ENCODE assay signal across 20 cellular contexts in the genomic region with DNA sequence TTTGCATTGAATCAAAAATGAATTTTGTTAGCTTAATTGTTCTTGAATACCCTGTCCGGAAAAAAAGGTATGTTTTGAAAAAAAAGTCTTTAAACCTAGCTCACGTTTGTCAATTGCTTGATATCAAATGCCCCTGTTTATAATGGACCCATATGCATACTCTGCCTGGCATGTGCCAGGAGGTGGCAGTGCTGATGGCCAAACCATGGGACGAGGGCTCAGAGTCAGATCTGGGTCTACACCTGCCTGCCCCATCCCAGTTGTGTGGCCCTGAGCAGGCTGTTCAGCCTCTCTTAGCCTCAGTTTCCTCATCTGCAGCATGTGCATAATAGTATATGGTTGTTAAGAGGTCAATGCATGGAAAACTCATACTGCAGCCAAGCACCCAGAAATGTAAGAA. TPM values are rescaled to one million over a fixed set of nuclear protein-coding genes. Genes with fewer than 3 reads are reported as not detected.
DNase-seq lines count a peak whose midpoint lies in the region; ATAC-seq, FAIRE-seq and TF ChIP-seq lines count a peak whose summit lies in the region.
"Had no signal": no experiment of that assay in that cellular context is flagged by ENCODE, and none has a peak within 500 bp of the region (broad histone marks: within the 10 kb centered on the region; RNA-seq: fewer than 3 reads in every experiment).

No MANE protein-coding gene starts in this region.

- H3K9me1 ChIP-seq in endothelial cell of umbilical vein (replicated peaks; ENCODE audit: control insufficient read depth, extremely low read depth, insufficient read depth, low read length) = no peaks in the 10 kb centered on the region

- no peaks in the 10 kb centered on the region for H3K9me3 ChIP-seq in endothelial cell of umbilical vein (replicated peaks; ENCODE audit: control insufficient read depth, insufficient read depth, low read length)
- H3K9me3 ChIP-seq: lower lobe of right lung, spleen had no signal

- no peaks in the 10 kb centered on the region for H3K9me3 Mint-ChIP-seq in activated naive CD8-positive, alpha-beta T cell treated with anti-CD3 and anti-CD28 coated beads for 36 hours
- no peaks in the 10 kb centered on the region for H3K9me3 Mint-ChIP-seq in effector memory CD8-positive, alpha-beta T cell
- H3K9me3 Mint-ChIP-seq: activated CD4-positive, alpha-beta memory T cell treated with anti-CD3 and anti-CD28 coated beads, Interleukin-2, amount 10 ng/mL, durations not matched to agents 7 days and 5 days; naive thymus-derived CD4-positive, alpha-beta T cell; stimulated activated effector memory CD8-positive, alpha-beta T cell treated with anti-CD3 and anti-CD28 coated beads, Interleukin-12 subunit alpha, Interleukin-12 subunit beta, amount 100 ng/mL, for 72 hours; type B pancreatic cell had no signal

- H2AFZ ChIP-seq in endothelial cell of umbilical vein (ENCODE audit: low read depth, low read length) = no peak overlapping the region

- H3K36me3 ChIP-seq in BJ (ENCODE audit: control insufficient read depth, insufficient read depth, low read length) (no peaks in the 10 kb centered on the region), endothelial cell of umbilical vein (ENCODE audit: control insufficient read depth in 2 of 2, extremely low read depth in 1 of 2, insufficient read depth in 2 of 2, low read length in 2 of 2) (no peaks in the 10 kb centered on the region)
- H3K36me3 ChIP-seq: lower lobe of right lung had no signal

- peak; percentile 18 for FAIRE-seq in endothelial cell of umbilical vein (lab: Jason Lieb, UNC)
- FAIRE-seq: K562 had no signal

- TF ChIP-seq CTCF in BJ (IDR thresholded peaks at IDR 0.05; ENCODE audit: insufficient read depth, low read depth, low read length) = peak; percentile 7; the same call in 1 of the 2 replicates
- TF ChIP-seq CTCF in GM10266 (IDR thresholded peaks at IDR 0.05; ENCODE audit: control insufficient read depth, insufficient read depth, low read depth, missing control alignments) = peak; percentile 36
- TF ChIP-seq CTCF in endothelial cell of umbilical vein (IDR thresholded peaks at IDR 0.05; ENCODE audit: extremely low read depth in 1 of 2, insufficient read depth in 1 of 2, low read depth in 1 of 2, low read length in 2 of 2) = peak; percentile 15 to 20

- no peak for TF ChIP-seq POLR2A in endothelial cell of umbilical vein (IDR thresholded peaks at IDR 0.05; ENCODE audit: low read depth, low read length)

- H3K4me1 ChIP-seq in endothelial cell of umbilical vein (ENCODE audit: control insufficient read depth, extremely low read depth, insufficient read depth, low read length) = peaks cover 1% of the 10 kb centered on the region

- H3K9ac ChIP-seq in endothelial cell of umbilical vein (replicated peaks; ENCODE audit: extremely low read depth, insufficient read depth, low read length) = no peak overlapping the region
- H3K9ac ChIP-seq: BLaER1 treated with 17β-estradiol and CSF1 and Interleukin-3, amounts not matched to agents 10 nM and 100 nM had no signal

- H3K27me3 Mint-ChIP-seq in activated naive CD8-positive, alpha-beta T cell treated with anti-CD3 and anti-CD28 coated beads for 36 hours = peaks cover 6% of the 10 kb centered on the region
- peaks cover 6 to 16% of the 10 kb centered on the region in 2 donors for H3K27me3 Mint-ChIP-seq in effector memory CD8-positive, alpha-beta T cell

- no peak for ATAC-seq in effector memory CD8-positive, alpha-beta T cell (replicated peaks)
- ATAC-seq: K562; naive thymus-derived CD4-positive, alpha-beta T cell; stimulated activated effector memory CD8-positive, alpha-beta T cell treated with anti-CD3 and anti-CD28 coated beads, Interleukin-12 subunit alpha, Interleukin-12 subunit beta, amount 100 ng/mL, for 72 hours had no signal

- BruUV-seq in endothelial cell of umbilical vein (replicated peaks; lab: Mats Ljungman, UMichigan) = no TSS peak

- no peak overlapping the region for H3K4me2 ChIP-seq in endothelial cell of umbilical vein (ENCODE audit: insufficient read depth, low read length)
- H3K4me2 ChIP-seq: BLaER1 treated with 17β-estradiol and CSF1 and Interleukin-3, amounts not matched to agents 10 nM and 100 nM had no signal

- H3K27ac ChIP-seq in endothelial cell of umbilical vein (ENCODE audit: insufficient read depth, low read depth, low read length) = no peak overlapping the region
- H3K27ac ChIP-seq: BLaER1 treated with 17β-estradiol and CSF1 and Interleukin-3, amounts not matched to agents 10 nM and 100 nM; lower lobe of right lung; spleen had no signal

- no peak overlapping the region for H3K4me3 Mint-ChIP-seq in activated naive CD8-positive, alpha-beta T cell treated with anti-CD3 and anti-CD28 coated beads for 36 hours
- H3K4me3 Mint-ChIP-seq in effector memory CD8-positive, alpha-beta T cell = no peak overlapping the region
- H3K4me3 Mint-ChIP-seq: activated CD4-positive, alpha-beta memory T cell treated with anti-CD3 and anti-CD28 coated beads, Interleukin-2, amount 10 ng/mL, durations not matched to agents 7 days and 5 days; naive thymus-derived CD4-positive, alpha-beta T cell; stimulated activated effector memory CD8-positive, alpha-beta T cell treated with anti-CD3 and anti-CD28 coated beads, Interleukin-12 subunit alpha, Interleukin-12 subunit beta, amount 100 ng/mL, for 72 hours; type B pancreatic cell had no signal

- CTCF ChIA-PET in BJ (lab: Yijun Ruan, JAX) = interaction anchor here (12.6 kb wide), 1 partner anchor 66 kb away, joined by 206 read pairs; no protein-coding TSS in a partner anchor
- CTCF ChIA-PET in endothelial cell of umbilical vein (lab: Charles Lee) = interaction anchor here (1.2 to 8.2 kb wide), 6 partner anchors 22 to 508 kb away, joined by 3 to 199 read pairs (median 4); no protein-coding TSS in a partner anchor

- H3K27ac Mint-ChIP-seq in activated naive CD8-positive, alpha-beta T cell treated with anti-CD3 and anti-CD28 coated beads for 36 hours = no peak overlapping the region
- H3K27ac Mint-ChIP-seq in effector memory CD8-positive, alpha-beta T cell = no peak overlapping the region
- H3K27ac Mint-ChIP-seq: activated CD4-positive, alpha-beta memory T cell treated with anti-CD3 and anti-CD28 coated beads, Interleukin-2, amount 10 ng/mL, durations not matched to agents 7 days and 5 days; naive thymus-derived CD4-positive, alpha-beta T cell; stimulated activated effector memory CD8-positive, alpha-beta T cell treated with anti-CD3 and anti-CD28 coated beads, Interleukin-12 subunit alpha, Interleukin-12 subunit beta, amount 100 ng/mL, for 72 hours; type B pancreatic cell had no signal

- dilution Hi-C loops in endothelial cell of umbilical vein (cut with MboI; ENCODE audit: extremely low pct_ligation_motif_present, low sequenced_read_pairs) = no loop called here

- POLR2A ChIA-PET in BJ (lab: Charles Lee) = no interaction called here
- POLR2A ChIA-PET in endothelial cell of umbilical vein (lab: Charles Lee) = no interaction called here

- H4K20me1 ChIP-seq in endothelial cell of umbilical vein (replicated peaks; ENCODE audit: control insufficient read depth, extremely low read depth, insufficient read depth, low read length) = no peaks in the 10 kb centered on the region

- DNase-seq in BJ (ENCODE audit: low read depth) = no peak
- no peak for DNase-seq in GM10266 (ENCODE audit: extremely low spot score)
- DNase-seq in NCI-H69 (lab: John Stamatoyannopoulos, UW) = peak; percentile 12
- no peak for DNase-seq in endothelial cell of umbilical vein (ENCODE audit: low read depth, low spot score)
- no peak for DNase-seq in activated naive CD8-positive, alpha-beta T cell treated with anti-CD3 and anti-CD28 coated beads for 36 hours
- no peak for DNase-seq in NCI-H146 (lab: John Stamatoyannopoulos, UW)
- no peak for DNase-seq in NCI-H2196 treated with DMSO at 0.1 percent for 48 hours (lab: John Stamatoyannopoulos, UW; ENCODE audit: unreplicated experiment)
- DNase-seq in effector memory CD8-positive, alpha-beta T cell = no peak
- DNase-seq: activated CD4-positive, alpha-beta memory T cell treated with anti-CD3 and anti-CD28 coated beads, Interleukin-2, amount 10 ng/mL, durations not matched to agents 7 days and 5 days; DMS53; lower lobe of right lung; naive thymus-derived CD4-positive, alpha-beta T cell; NCI-H1105 treated with DMSO at 0.1 percent for 48 hours; NCI-H226; OCI-M1; spleen had no signal

- H3K79me2 ChIP-seq in endothelial cell of umbilical vein (ENCODE audit: control insufficient read depth, insufficient read depth, low read length) = no peaks in the 10 kb centered on the region

- H3K4me3 ChIP-seq in BJ (ENCODE audit: low read depth, low read length) = no peak overlapping the region
- H3K4me3 ChIP-seq in endothelial cell of umbilical vein (replicated peaks in 1 of 3; ENCODE audit: insufficient read depth in 1 of 3, low read depth in 1 of 3, low read length in 3 of 3) = no peak overlapping the region
- H3K4me3 ChIP-seq: BLaER1 treated with 17β-estradiol and CSF1 and Interleukin-3, amounts not matched to agents 10 nM and 100 nM; K562; lower lobe of right lung; spleen had no signal

- intact Hi-C loops in endothelial cell of umbilical vein (cut with micrococcal nuclease) = no loop called here

- no peaks in the 10 kb centered on the region for H3K36me3 Mint-ChIP-seq in activated naive CD8-positive, alpha-beta T cell treated with anti-CD3 and anti-CD28 coated beads for 36 hours
- H3K36me3 Mint-ChIP-seq in effector memory CD8-positive, alpha-beta T cell (ENCODE audit: insufficient read depth) = peaks cover 5% of the 10 kb centered on the region
- H3K36me3 Mint-ChIP-seq: type B pancreatic cell had no signal

- H3K27me3 ChIP-seq in BJ (ENCODE audit: control insufficient read depth, insufficient read depth, low read length) (no peaks in the 10 kb centered on the region), endothelial cell of umbilical vein (ENCODE audit: control insufficient read depth in 2 of 2, insufficient read depth in 2 of 2, low read length in 2 of 2) (no peaks in the 10 kb centered on the region)
- H3K27me3 ChIP-seq: BLaER1 treated with 17β-estradiol and CSF1 and Interleukin-3, amounts not matched to agents 10 nM and 100 nM had no signal

- peaks cover 5% of the 10 kb centered on the region for H3K4me1 Mint-ChIP-seq in activated naive CD8-positive, alpha-beta T cell treated with anti-CD3 and anti-CD28 coated beads for 36 hours
- peaks cover 6 to 8% of the 10 kb centered on the region in 2 donors for H3K4me1 Mint-ChIP-seq in effector memory CD8-positive, alpha-beta T cell (ENCODE audit: low read depth in 2 of 2)

RNA-seq across cellular contexts. Expression of a gene that starts 38.8 kb away (rescaled TPM):
- polyA plus RNA-seq in BJ (2011; rRNA removed) (24.2 and 33.5 TPM in 2 replicates), endothelial cell of umbilical vein (16.4 and 19.0 TPM in 2 replicates)
- polyA minus RNA-seq in BJ (2011; rRNA and poly(A)+ RNA removed) = 19.0 and 23.6 TPM in 2 replicates
- total RNA-seq in endothelial cell of umbilical vein = 15.5 and 17.5 TPM in 2 replicates
- polyA plus RNA-seq in endothelial cell of umbilical vein (2011; cell fraction: cytosol; rRNA removed) = 18.3 and 20.3 TPM in 2 replicates
- polyA plus RNA-seq in endothelial cell of umbilical vein (2011; cell fraction: nucleus; rRNA removed) = 33.3 and 33.5 TPM in 2 replicates
- polyA plus RNA-seq in endothelial cell of umbilical vein (2012) = 17.4 and 20.6 TPM in 2 replicates
- polyA minus RNA-seq in endothelial cell of umbilical vein = 18.7 and 19.7 TPM in 2 replicates
- polyA minus RNA-seq in endothelial cell of umbilical vein (2011; cell fraction: cytosol; rRNA and poly(A)+ RNA removed) = 12.4 TPM
- polyA minus RNA-seq in endothelial cell of umbilical vein (2011; cell fraction: nucleus; rRNA and poly(A)+ RNA removed) = 5.4 and 11.8 TPM in 2 replicates
- 10 to 100 TPM; 16.5 to 17.5 TPM for total RNA-seq in activated naive CD8-positive, alpha-beta T cell treated with anti-CD3 and anti-CD28 coated beads for 36 hours

RNA-seq across cellular contexts. Expression of a gene that starts 56.0 kb away (rescaled TPM):
- polyA plus RNA-seq in BJ (2011; rRNA removed) = 216 and 305 TPM in 2 replicates
- 187 TPM in 2 replicates for polyA minus RNA-seq in BJ (2011; rRNA and poly(A)+ RNA removed)
- total RNA-seq in endothelial cell of umbilical vein = 510 and 586 TPM in 2 replicates
- polyA plus RNA-seq in endothelial cell of umbilical vein = 287 and 288 TPM in 2 replicates
- 268 and 345 TPM in 2 replicates for polyA plus RNA-seq in endothelial cell of umbilical vein (2011; cell fraction: cytosol; rRNA removed)
- 184 and 232 TPM in 2 replicates for polyA plus RNA-seq in endothelial cell of umbilical vein (2011; cell fraction: nucleus; rRNA removed)
- 369 and 460 TPM in 2 replicates for polyA plus RNA-seq in endothelial cell of umbilical vein (2012)
- polyA minus RNA-seq in endothelial cell of umbilical vein = 228 and 298 TPM in 2 replicates
- polyA minus RNA-seq in endothelial cell of umbilical vein (2011; cell fraction: cytosol; rRNA and poly(A)+ RNA removed) = 446 TPM
- polyA minus RNA-seq in endothelial cell of umbilical vein (2011; cell fraction: nucleus; rRNA and poly(A)+ RNA removed) = 75.3 and 101 TPM in 2 replicates
- 100 to 1,000 TPM; 285 to 287 TPM for total RNA-seq in activated naive CD8-positive, alpha-beta T cell treated with anti-CD3 and anti-CD28 coated beads for 36 hours
